ENCODE assay signal across 8 cellular contexts in the genomic region with DNA sequence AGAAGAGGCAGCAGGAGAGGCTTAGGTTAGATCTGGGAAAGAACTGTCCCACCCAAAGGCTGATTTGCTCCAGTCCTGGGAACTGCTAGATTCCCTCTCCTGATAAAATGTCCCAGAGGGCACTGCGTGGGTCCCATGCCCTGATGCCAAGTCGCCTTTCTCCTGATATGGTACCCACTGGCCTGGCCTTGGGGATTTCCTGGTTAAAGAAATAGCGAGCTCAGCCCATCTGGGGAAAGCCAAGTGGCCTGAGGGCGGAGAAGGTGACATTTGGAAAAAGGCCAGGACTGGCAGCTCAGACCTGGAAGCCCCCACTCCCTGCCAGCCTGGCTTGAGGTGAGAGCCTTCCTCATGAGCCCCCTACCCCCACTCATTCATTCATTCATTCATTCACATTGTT.
A peak's percentile ranks its signal among the peaks of the same experiment; 100 is the strongest.
DNase-seq lines count a peak whose midpoint lies in the region; ATAC-seq and TF ChIP-seq lines count a peak whose summit lies in the region.
"Not testable (repeated sequence)": the region's sequence is repeated elsewhere in the genome, so short reads cannot be mapped to it uniquely, and the experiment has no call there.

No MANE protein-coding gene starts in this region.

- not testable (repeated sequence) for TF ChIP-seq CTCF in BE2C (IDR thresholded peaks at IDR 0.05; ENCODE audit: low read depth, low read length); epithelial cell of esophagus (IDR thresholded peaks at IDR 0.05; ENCODE audit: insufficient read depth, low read depth, low read length, missing control alignments); spleen (IDR thresholded peaks at IDR 0.05 in 8 of 11, conservative IDR thresholded peaks at IDR 0.05 in 3 of 11)

- H3K9me3 ChIP-seq in BE2C; adipocyte (ENCODE audit: control insufficient read depth, low read length); spleen: not testable (repeated sequence)

- TF ChIP-seq POLR2A in spleen (IDR thresholded peaks at IDR 0.05), result not testable (repeated sequence)

- WGBS in spleen, 5 donors, result 59 to 64% (median 62%) methylated on average over 2 to 4 of the region's 4 CpGs

- not testable (repeated sequence) for ATAC-seq in left colon

- H3K36me3 ChIP-seq in BE2C; adipocyte (ENCODE audit: control insufficient read depth, insufficient read depth, low read length, severe bottlenecking); spleen: not testable (repeated sequence)

- H3K9ac ChIP-seq in adipocyte (ENCODE audit: low read length), result not testable (repeated sequence)

- H3K27me3 ChIP-seq in BE2C; adipocyte (replicated peaks; ENCODE audit: control insufficient read depth, insufficient read depth, low read length); spleen (replicated peaks in 1 of 7): not testable (repeated sequence)

- DNase-seq in BE2C (peak; percentile 49), H4 (ENCODE audit: low spot score) (peak; percentile 18), RPMI7951 (ENCODE audit: low read depth) (peak; percentile 27), adipocyte (ENCODE audit: low read depth) (peak; percentile 0), epithelial cell of esophagus (ENCODE audit: low read depth) (peak; percentile 15), left colon (peak; percentile 9 to 16), myocyte (ENCODE audit: low read depth) (peak; percentile 4), spleen (peak; percentile 81)

- peak overlapping the region in 7 of 8 donors; percentile 59 to 84 (median 76) for H3K27ac ChIP-seq in spleen

- intact Hi-C loops in left colon (cut with DNase I, micrococcal nuclease); spleen (cut with DNase I; ENCODE audit: low total_unique reads): not testable (repeated sequence)

- not testable (repeated sequence) for H3K4me1 ChIP-seq in BE2C; adipocyte (ENCODE audit: control insufficient read depth, insufficient read depth, low read length)
- peaks cover 0 to 16% (median 8%) of the 10 kb centered on the region in 6 donors for H3K4me1 ChIP-seq in spleen

- H3K4me3 ChIP-seq in BE2C (ENCODE audit: low read depth, low read length); adipocyte (ENCODE audit: low read length); epithelial cell of esophagus (ENCODE audit: low read length); spleen: not testable (repeated sequence)

Comparison
In these comparisons a context has a peak if more than half of its experiments do, and no peak if none do; other contexts are left out.
1. DNase-seq: peak in every context shown above with its lines; median percentile 81 in spleen; 49 in BE2C; 27 in RPMI7951; 18 in H4; 15 in epithelial cell of esophagus; 12 in left colon; 4 in myocyte; 0 in adipocyte.